In the genomic region with DNA sequence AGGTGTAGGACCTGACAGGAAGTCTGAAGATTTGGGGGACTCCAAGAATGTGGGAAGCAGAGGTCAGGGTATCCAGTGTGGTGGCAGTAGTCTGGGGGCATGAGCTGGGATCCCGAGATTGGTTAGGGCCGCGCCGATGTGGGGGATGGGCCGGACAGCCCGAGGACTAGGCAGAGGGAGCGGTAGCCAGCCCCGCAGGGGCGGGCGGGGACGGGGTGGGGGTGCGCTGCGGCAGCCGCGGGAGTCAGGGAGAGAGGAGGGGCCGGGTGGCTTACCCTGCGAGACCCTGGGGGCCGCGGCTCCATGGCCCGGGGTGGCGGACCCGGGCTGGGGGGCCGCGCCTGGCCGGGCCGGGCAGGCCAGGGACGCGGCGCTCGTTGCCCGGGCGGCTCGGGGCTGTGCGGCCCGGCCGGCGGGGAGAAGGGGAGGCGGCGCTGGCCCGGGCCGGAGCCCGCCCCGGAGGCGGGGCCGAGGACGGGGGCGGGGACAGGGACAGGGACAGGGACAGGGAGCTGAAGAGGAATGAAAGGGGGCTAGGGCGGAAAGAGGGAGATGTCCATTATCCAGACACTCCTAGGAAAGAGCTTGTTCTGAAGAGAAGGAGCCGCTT, we compare ENCODE assay signal across 1 cellular context.
TF ChIP-seq lines count a peak whose summit lies in the region.

No MANE protein-coding gene starts in this region.

TF ChIP-seq in SK-N-SH, 30 proteins besides CTCF, POLR2A, EP300 and RAD21 (continued from another document):
- TF ChIP-seq, protein P1, sequence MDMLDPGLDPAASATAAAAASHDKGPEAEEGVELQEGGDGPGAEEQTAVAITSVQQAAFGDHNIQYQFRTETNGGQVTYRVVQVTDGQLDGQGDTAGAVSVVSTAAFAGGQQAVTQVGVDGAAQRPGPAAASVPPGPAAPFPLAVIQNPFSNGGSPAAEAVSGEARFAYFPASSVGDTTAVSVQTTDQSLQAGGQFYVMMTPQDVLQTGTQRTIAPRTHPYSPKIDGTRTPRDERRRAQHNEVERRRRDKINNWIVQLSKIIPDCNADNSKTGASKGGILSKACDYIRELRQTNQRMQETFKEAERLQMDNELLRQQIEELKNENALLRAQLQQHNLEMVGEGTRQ (IDR thresholded peaks at IDR 0.05; ENCODE audit: borderline replicate concordance, low read depth, low read length): no peak
- TF ChIP-seq, protein P2, sequence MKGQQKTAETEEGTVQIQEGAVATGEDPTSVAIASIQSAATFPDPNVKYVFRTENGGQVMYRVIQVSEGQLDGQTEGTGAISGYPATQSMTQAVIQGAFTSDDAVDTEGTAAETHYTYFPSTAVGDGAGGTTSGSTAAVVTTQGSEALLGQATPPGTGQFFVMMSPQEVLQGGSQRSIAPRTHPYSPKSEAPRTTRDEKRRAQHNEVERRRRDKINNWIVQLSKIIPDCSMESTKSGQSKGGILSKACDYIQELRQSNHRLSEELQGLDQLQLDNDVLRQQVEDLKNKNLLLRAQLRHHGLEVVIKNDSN (IDR thresholded peaks at IDR 0.05; ENCODE audit: borderline replicate concordance, low read depth): no peak
- TF ChIP-seq ELF1 (IDR thresholded peaks at IDR 0.05) (no peak), MXI1 (IDR thresholded peaks at IDR 0.05; ENCODE audit: low read depth, low read length) (no peak)
